Comparison of ENCODE assay signal across 7 cellular contexts in genomic region chr19:48608798-48609263, GRCh38. TPM values are rescaled to one million over a fixed set of nuclear protein-coding genes. Genes with fewer than 3 reads are reported as not detected.
DNase-seq lines count a peak whose midpoint lies in the region; ATAC-seq and TF ChIP-seq lines count a peak whose summit lies in the region.

No MANE protein-coding gene starts in this region.

- no peak overlapping the region for H3K27ac Mint-ChIP-seq in activated T-cell treated with anti-CD3 and anti-CD28 coated beads, Interleukin-2, amount 50 U/mL, for 72 hours

- ATAC-seq in HG03196 (IDR thresholded peaks at IDR 0.05; ENCODE audit: unreplicated experiment) (peak; percentile 55), GM21515 (IDR thresholded peaks at IDR 0.05; ENCODE audit: unreplicated experiment) (no peak)
- peak; percentile 50 to 73 for ATAC-seq in activated T-cell treated with anti-CD3 and anti-CD28 coated beads, Interleukin-2, amount 50 U/mL, for 72 hours (replicated peaks in 1 of 2)

- H3K4me3 ChIP-seq in cardiac muscle cell: no peak overlapping the region

- no peaks in the 10 kb centered on the region for H3K36me3 ChIP-seq in cardiac muscle cell

- in situ Hi-C loops in G401 (cut with HindIII; ENCODE audit: low sequenced_read_pairs): no loop called here

- H3K4me1 ChIP-seq in cardiac muscle cell (ENCODE audit: low read depth): peaks cover 4% of the 10 kb centered on the region

- no peaks in the 10 kb centered on the region for H3K27me3 ChIP-seq in cardiac muscle cell

- no peaks in the 10 kb centered on the region for H3K9me3 ChIP-seq in cardiac muscle cell (ENCODE audit: low read depth)

- no peak overlapping the region for H3K27ac ChIP-seq in cardiac muscle cell

- H3K9me3 Mint-ChIP-seq in activated T-cell treated with anti-CD3 and anti-CD28 coated beads, Interleukin-2, amount 50 U/mL, for 72 hours: no peaks in the 10 kb centered on the region

- H3K27me3 Mint-ChIP-seq in activated T-cell treated with anti-CD3 and anti-CD28 coated beads, Interleukin-2, amount 50 U/mL, for 72 hours (ENCODE audit: low read depth): no peaks in the 10 kb centered on the region

- peak overlapping the region in 1 of 2 donors; percentile 22 for H3K4me3 Mint-ChIP-seq in activated T-cell treated with anti-CD3 and anti-CD28 coated beads, Interleukin-2, amount 50 U/mL, for 72 hours

- no peaks in the 10 kb centered on the region for H3K4me1 Mint-ChIP-seq in activated T-cell treated with anti-CD3 and anti-CD28 coated beads, Interleukin-2, amount 50 U/mL, for 72 hours (ENCODE audit: low read depth)

- DNase-seq in G401 (ENCODE audit: low spot score): peak; percentile 43
- DNase-seq in NOMO-1 treated with DMSO at 0.1 percent for 48 hours (lab: John Stamatoyannopoulos, UW; ENCODE audit: unreplicated experiment): peak; percentile 68
- DNase-seq in activated T-cell treated with anti-CD3 and anti-CD28 coated beads, Interleukin-2, amount 50 U/mL, for 72 hours: peak; percentile 54 to 59
- peak in 1 of 2 donors; percentile 52 for DNase-seq in cardiac muscle cell (ENCODE audit: low read depth in 1 of 2, low spot score in 1 of 2)
- peak; percentile 26 for DNase-seq in stimulated activated CD8-positive, alpha-beta memory T cell treated with anti-CD3 and anti-CD28 coated beads, Interleukin-12 subunit alpha, Interleukin-12 subunit beta, amount 100 ng/mL, for 1 hour (ENCODE audit: low read depth)

- H3K36me3 Mint-ChIP-seq in activated T-cell treated with anti-CD3 and anti-CD28 coated beads, Interleukin-2, amount 50 U/mL, for 72 hours (ENCODE audit: insufficient read depth in 2 of 2): no peaks in the 10 kb centered on the region

- peak; percentile 64 for TF ChIP-seq CTCF in cardiac muscle cell (IDR thresholded peaks at IDR 0.05; ENCODE audit: low read depth, low read length)

RNA-seq across cellular contexts. Expression of gene SPACA4, which starts 2.3 kb away (rescaled TPM):
- 0.55 TPM in 1 of 2 replicates, not detected in the other for total RNA-seq in G401 (2014; rRNA removed; shearing (Covaris generic))
- not detected for total RNA-seq in activated T-cell treated with anti-CD3 and anti-CD28 coated beads, Interleukin-2, amount 50 U/mL, for 72 hours
- not detected in 2 replicates for total RNA-seq in cardiac muscle cell
- not detected in 2 replicates for polyA plus RNA-seq in cardiac muscle cell

RNA-seq across cellular contexts. Expression of gene FAM83E, which starts 6.0 kb away (rescaled TPM):
- 0.34 TPM in 1 of 2 replicates, not detected in the other for total RNA-seq in G401 (2014; rRNA removed; shearing (Covaris generic))
- total RNA-seq in activated T-cell treated with anti-CD3 and anti-CD28 coated beads, Interleukin-2, amount 50 U/mL, for 72 hours: 1 to 10 TPM; 7.5 to 8.5 TPM
- total RNA-seq in cardiac muscle cell: 0.60 and 1.6 TPM in 2 replicates
- not detected in 2 replicates for polyA plus RNA-seq in cardiac muscle cell

RNA-seq across cellular contexts. Expression of gene RPL18, which starts 10.1 kb away (rescaled TPM):
- total RNA-seq in G401 (2014; rRNA removed; shearing (Covaris generic)): 3,072 and 3,826 TPM in 2 replicates
- total RNA-seq in activated T-cell treated with anti-CD3 and anti-CD28 coated beads, Interleukin-2, amount 50 U/mL, for 72 hours: 1,000 to 10,000 TPM; 1,953 to 2,080 TPM
- total RNA-seq in cardiac muscle cell: 3,285 and 3,429 TPM in 2 replicates
- polyA plus RNA-seq in cardiac muscle cell: 692 and 838 TPM in 2 replicates

RNA-seq across cellular contexts. Expression of gene SPHK2, which starts 10.5 kb away (rescaled TPM):
- 16.5 and 45.7 TPM in 2 replicates for total RNA-seq in G401 (2014; rRNA removed; shearing (Covaris generic))
- 10 to 100 TPM; 26.9 to 27.2 TPM for total RNA-seq in activated T-cell treated with anti-CD3 and anti-CD28 coated beads, Interleukin-2, amount 50 U/mL, for 72 hours
- 21.3 and 22.5 TPM in 2 replicates for total RNA-seq in cardiac muscle cell
- 18.5 and 25.3 TPM in 2 replicates for polyA plus RNA-seq in cardiac muscle cell

RNA-seq across cellular contexts. Expression of gene DBP, which starts 28.3 kb away (rescaled TPM):
- 25.5 and 40.0 TPM in 2 replicates for total RNA-seq in G401 (2014; rRNA removed; shearing (Covaris generic))
- 10 to 100 TPM in 1 of 2 donors, 1 to 10 TPM in 1; 8.2 to 13.4 TPM for total RNA-seq in activated T-cell treated with anti-CD3 and anti-CD28 coated beads, Interleukin-2, amount 50 U/mL, for 72 hours
- total RNA-seq in cardiac muscle cell: 16.0 and 30.0 TPM in 2 replicates
- polyA plus RNA-seq in cardiac muscle cell: 23.3 and 41.6 TPM in 2 replicates
